ENCODE assay signal across 9 cellular contexts in genomic region chr17:32520737-32521399, GRCh38. TPM values are rescaled to one million over a fixed set of nuclear protein-coding genes. Genes with fewer than 3 reads are reported as not detected.
DNase-seq lines count a peak whose midpoint lies in the region; ATAC-seq, FAIRE-seq and TF ChIP-seq lines count a peak whose summit lies in the region.
"Had no signal": no experiment of that assay in that cellular context is flagged by ENCODE, and none has a peak within 500 bp of the region (broad histone marks: within the 10 kb centered on the region; RNA-seq: fewer than 3 reads in every experiment).

No MANE protein-coding gene starts in this region.

- H3K27me3 Mint-ChIP-seq in brain, result no peaks in the 10 kb centered on the region
- H3K27me3 Mint-ChIP-seq in nephron progenitor cell (ENCODE audit: low read depth, poor library complexity), result no peaks in the 10 kb centered on the region

- no peaks in the 10 kb centered on the region for H3K36me3 Mint-ChIP-seq in brain
- H3K36me3 Mint-ChIP-seq in nephron progenitor cell (ENCODE audit: low read depth), result no peaks in the 10 kb centered on the region

- peak; percentile 17 for DNase-seq in DMS79 treated with DMSO at 0.1 percent for 48 hours (lab: John Stamatoyannopoulos, UW)
- DNase-seq in DMS79 (lab: John Stamatoyannopoulos, UW), result no peak
- DNase-seq in HTR-8/SVneo (ENCODE audit: insufficient read length, low spot score), result no peak
- no peak for DNase-seq in nephron progenitor cell
- no peak for DNase-seq in OCI-M2 (lab: John Stamatoyannopoulos, UW; ENCODE audit: unreplicated experiment)
- no peak for DNase-seq in NCI-H1436 treated with DMSO at 0.1 percent for 48 hours (lab: John Stamatoyannopoulos, UW)
- DNase-seq: 8988T had no signal

- H3K27ac Mint-ChIP-seq in brain (peak overlapping the region; percentile 96 to 100 (median 97)), nephron progenitor cell (no peak overlapping the region)

- TF ChIP-seq CTCF in brain (conservative IDR thresholded peaks at IDR 0.05) (no peak), nephron progenitor cell (IDR thresholded peaks at IDR 0.05) (no peak)

- H3K4me1 Mint-ChIP-seq in brain (peaks cover 93% of the 10 kb centered on the region), nephron progenitor cell (peaks cover 71% of the 10 kb centered on the region)

- no peak for ATAC-seq in HG02623 (IDR thresholded peaks at IDR 0.05; ENCODE audit: unreplicated experiment)

- no peaks in the 10 kb centered on the region for H3K9me3 Mint-ChIP-seq in brain
- H3K9me3 Mint-ChIP-seq in nephron progenitor cell, result no peaks in the 10 kb centered on the region

- FAIRE-seq in HTR-8/SVneo (lab: Jason Lieb, UNC), result peak; percentile 4

- H3K4me3 Mint-ChIP-seq in brain (peak overlapping the region; percentile 32 to 88 (median 84)), nephron progenitor cell (peak overlapping the region; percentile 85)

RNA-seq across cellular contexts. Expression of gene CDK5R1, which starts 34.1 kb away (rescaled TPM):
- polyA plus RNA-seq in brain (ENCODE audit: insufficient read depth, low read depth, low replicate concordance), result 71.1 TPM
